Comparison of ENCODE assay signal across 9 cellular contexts in genomic region chr18:61419763-61420162, GRCh38.
"Had no signal": no experiment of that assay in that cellular context is flagged by ENCODE, and none has a peak within 500 bp of the region (broad histone marks: within the 10 kb centered on the region; RNA-seq: fewer than 3 reads in every experiment).

No MANE protein-coding gene starts in this region.

- ATAC-seq: HCT116, K562 had no signal

- H3K4me3 Mint-ChIP-seq: GM23338, HFFc6 had no signal

- H3K4me1 ChIP-seq: HAP-1 had no signal

- H3K27ac Mint-ChIP-seq: GM23338, HFFc6 had no signal

- H2AFZ ChIP-seq: GM23338 had no signal

- DNase-seq: HFFc6, IMR-90 had no signal

- H3K36me3 ChIP-seq: HAP-1 had no signal

- H3K4me1 Mint-ChIP-seq: GM23338 had no signal

- H3K4me3 ChIP-seq: GM23338, HAP-1, K562 had no signal

- H3K9me3 ChIP-seq: HAP-1 had no signal

- H3K27ac ChIP-seq: HL-60 had no signal

- FAIRE-seq: H1, H54, K562 had no signal

- H3K9me3 Mint-ChIP-seq: GM23338, HFFc6 had no signal

- H3K4me2 ChIP-seq: GM23338 had no signal
